Comparison of ENCODE assay signal across 30 cellular contexts in genomic region chr11:98589975-98590374, GRCh38.
"Had no signal": no experiment of that assay in that cellular context is flagged by ENCODE, and none has a peak within 500 bp of the region (broad histone marks: within the 10 kb centered on the region; RNA-seq: fewer than 3 reads in every experiment).

No MANE protein-coding gene starts in this region.

- H3K79me2 ChIP-seq: parathyroid adenoma had no signal

- DNase-seq: activated B cell treated with CpG ODN at 0.5 μM for 24 hours; activated CD4-positive, alpha-beta T cell treated with anti-CD3 and anti-CD28 coated beads, Interleukin-2, amount 50 U/mL, for 1 hour; activated CD8-positive, alpha-beta T cell treated with anti-CD3 and anti-CD28 coated beads for 36 hours; activated gamma-delta T cell treated with Interleukin-2 at 50 U/mL for 16 hours; activated naive CD8-positive, alpha-beta T cell treated with anti-CD3 and anti-CD28 coated beads, Interleukin-2, amount 50 U/mL, for 24 hours; activated T-cell treated with anti-CD3 and anti-CD28 coated beads, Interleukin-2, amount 50 U/mL, for 4 hours; amygdala; caudate nucleus; cortex of kidney; effector memory CD8-positive, alpha-beta T cell; foreskin fibroblast; head of caudate nucleus; hypothalamus; immature natural killer cell; midbrain; natural killer cell; occipital lobe; psoas muscle; stimulated activated CD4-positive, alpha-beta T cell treated with anti-CD3 and anti-CD28 coated beads, Interleukin-1b, Interleukin-23, amount 100 ng/mL, for 48 hours; stimulated activated CD4-positive, alpha-beta T cell treated with anti-CD3 and anti-CD28 coated beads, Interleukin-4, amount 100 ng/mL, for 4 hours; stimulated activated CD8-positive, alpha-beta memory T cell treated with anti-CD3 and anti-CD28 coated beads, Interleukin-4, amount 100 ng/mL, for 48 hours; stomach; thyroid gland; upper lobe of left lung had no signal

- H3K4me3 ChIP-seq: neural progenitor cell, psoas muscle, smooth muscle cell, stomach, thyroid gland, upper lobe of left lung, vagina had no signal

- H2AFZ ChIP-seq: neural progenitor cell, parathyroid adenoma had no signal

- H3K27ac ChIP-seq: neural progenitor cell, parathyroid adenoma, psoas muscle, stomach, thyroid gland, upper lobe of left lung, vagina had no signal

- H3K4me2 ChIP-seq: neural progenitor cell, smooth muscle cell had no signal

- H3K9ac ChIP-seq: neural progenitor cell, parathyroid adenoma had no signal

- H3K9me3 ChIP-seq: thyroid gland, upper lobe of left lung, vagina had no signal

- H3K36me3 ChIP-seq: neural progenitor cell, stomach, thyroid gland, upper lobe of left lung, vagina had no signal

- ATAC-seq: activated CD8-positive, alpha-beta T cell treated with anti-CD3 and anti-CD28 coated beads for 36 hours; activated naive CD8-positive, alpha-beta T cell treated with anti-CD3 and anti-CD28 coated beads, Interleukin-2, amount 50 U/mL, for 24 hours; activated T-cell treated with anti-CD3 and anti-CD28 coated beads, Interleukin-2, amount 50 U/mL, for 4 hours; activated T-helper 17 cell treated with anti-CD3 and anti-CD28 coated beads, Interleukin-2, amount 50 U/mL, for 72 hours; effector memory CD8-positive, alpha-beta T cell; natural killer cell; psoas muscle; stimulated activated memory B cell treated with anti-CD40 and anti-IgM and Interleukin-4, amounts not matched to agents 10 μg/mL and 1 μg/mL and 100 μg/mL, for 72 hours had no signal

- H3K27me3 ChIP-seq: neural progenitor cell, stomach, thyroid gland, upper lobe of left lung, vagina had no signal

- H3K4me1 ChIP-seq: neural progenitor cell, parathyroid adenoma, psoas muscle, stomach, thyroid gland, upper lobe of left lung, vagina had no signal
